4 cellular contexts compared by ENCODE assay signal in genomic region chr1:231127106-231127505, GRCh38. TPM values are rescaled to one million over a fixed set of nuclear protein-coding genes. Genes with fewer than 3 reads are reported as not detected.
"Had no signal": no experiment of that assay in that cellular context is flagged by ENCODE, and none has a peak within 500 bp of the region (broad histone marks: within the 10 kb centered on the region; RNA-seq: fewer than 3 reads in every experiment).

No MANE protein-coding gene starts in this region.

RNA-seq across cellular contexts. Expression of gene TRIM67, which starts 34.8 kb away (rescaled TPM):
- total RNA-seq: HepG2, HT1080, IMR-90 had no signal
- polyA plus RNA-seq: HepG2, IgD-negative memory B cell, IMR-90 had no signal
